Comparison of ENCODE assay signal across 19 cellular contexts in genomic region chr4:189304179-189304578, GRCh38.
A peak's percentile ranks its signal among the peaks of the same experiment; 100 is the strongest.
DNase-seq lines count a peak whose midpoint lies in the region; ATAC-seq and TF ChIP-seq lines count a peak whose summit lies in the region.
"Had no signal": no experiment of that assay in that cellular context is flagged by ENCODE, and none has a peak within 500 bp of the region (broad histone marks: within the 10 kb centered on the region; RNA-seq: fewer than 3 reads in every experiment).

No MANE protein-coding gene starts in this region.

- H2BK15ac ChIP-seq in IMR-90 (ENCODE audit: low read depth, low read length), result no peak overlapping the region

- H2BK5ac ChIP-seq in IMR-90 (ENCODE audit: low read depth, low read length, poor library complexity, severe bottlenecking), result peak overlapping the region; percentile 39

- no peak overlapping the region for H3K4me3 Mint-ChIP-seq in activated CD8-positive, alpha-beta T cell treated with anti-CD3 and anti-CD28 coated beads for 36 hours
- H3K4me3 Mint-ChIP-seq: B cell, IgD-negative memory B cell had no signal

- H4K8ac ChIP-seq in IMR-90 (ENCODE audit: low read depth in 2 of 2, low read length in 2 of 2), result no peak overlapping the region

- dilution Hi-C loops in IMR-90 (cut with HindIII; ENCODE audit: low sequenced_read_pairs, unreplicated experiment), result no loop called here

- no peak overlapping the region for H3K56ac ChIP-seq in IMR-90 (ENCODE audit: extremely low read depth, insufficient read depth, low read length)

- CTCF ChIA-PET in IMR-90 (lab: Yijun Ruan, JAX), result no interaction called here
- CTCF ChIA-PET in activated CD8-positive, alpha-beta T cell treated with anti-CD3 and anti-CD28 coated beads for 36 hours (lab: Charles Lee), result no interaction called here

- intact Hi-C loops in IMR-90 (cut with micrococcal nuclease) (no loop called here), esophagus muscularis mucosa (cut with DNase I) (no loop called here), left ventricle myocardium superior (cut with micrococcal nuclease) (no loop called here)
- intact Hi-C loops in activated CD8-positive, alpha-beta T cell treated with anti-CD3 and anti-CD28 coated beads for 36 hours (cut with micrococcal nuclease), result no loop called here

- no peak overlapping the region for H3K9ac ChIP-seq in IMR-90 (ENCODE audit: low read depth, low read length)

- DNase-seq in IMR-90 (peak; percentile 59), amniotic epithelial cell (ENCODE audit: low read depth) (peak; percentile 13), esophagus muscularis mucosa (ENCODE audit: extremely low spot score) (no peak), renal cortical epithelial cell (ENCODE audit: low read depth) (peak; percentile 30), left ventricle myocardium superior (no peak), substantia nigra (lab: John Stamatoyannopoulos, UW) (no peak)
- no peak for DNase-seq in activated CD8-positive, alpha-beta T cell treated with anti-CD3 and anti-CD28 coated beads for 36 hours
- DNase-seq: EL; GF-D8; MV-4-11; NCI-H1105 treated with DMSO at 0.1 percent for 48 hours; NCI-H226; NCI-H510A treated with DMSO at 0.1 percent for 48 hours; NCI-H748 treated with DMSO at 0.1 percent for 48 hours; NK-92 treated with Interleukin-12 subunit alpha and Interleukin-12 subunit beta, amount 100 ng/mL, for 24 hours had no signal

- no peaks in the 10 kb centered on the region for H3K36me3 Mint-ChIP-seq in activated CD8-positive, alpha-beta T cell treated with anti-CD3 and anti-CD28 coated beads for 36 hours (ENCODE audit: low read depth)
- H3K36me3 Mint-ChIP-seq: IgD-negative memory B cell had no signal

- no peaks in the 10 kb centered on the region for H3K79me1 ChIP-seq in IMR-90 (ENCODE audit: low read depth in 1 of 2, low read length in 2 of 2)

- H3K4me3 ChIP-seq in IMR-90 (ENCODE audit: insufficient read depth, low read depth, low read length), result no peak overlapping the region
- no peak overlapping the region for H3K4me3 ChIP-seq in esophagus muscularis mucosa

- TF ChIP-seq CTCF in IMR-90 (conservative IDR thresholded peaks at IDR 0.05; ENCODE audit: low read depth, low read length), result no peak
- no peak for TF ChIP-seq CTCF in esophagus muscularis mucosa (IDR thresholded peaks at IDR 0.05)
- no peak for TF ChIP-seq CTCF in activated CD8-positive, alpha-beta T cell treated with anti-CD3 and anti-CD28 coated beads for 36 hours (IDR thresholded peaks at IDR 0.05)

- no peaks in the 10 kb centered on the region for H4K20me1 ChIP-seq in IMR-90 (ENCODE audit: insufficient read depth, low read length)

- no peak for TF ChIP-seq EP300 in esophagus muscularis mucosa (IDR thresholded peaks at IDR 0.05)

- H3K27ac Mint-ChIP-seq in activated CD8-positive, alpha-beta T cell treated with anti-CD3 and anti-CD28 coated beads for 36 hours, result no peak overlapping the region
- H3K27ac Mint-ChIP-seq: B cell, IgD-negative memory B cell had no signal

- in situ Hi-C loops in IMR-90 (cut with MboI; ENCODE audit: low sequenced_read_pairs), result no loop called here

- no peak overlapping the region for H3K23ac ChIP-seq in IMR-90 (ENCODE audit: low read depth, low read length)

- no peak overlapping the region for H3K4me2 ChIP-seq in IMR-90 (ENCODE audit: low read depth, low read length)

- H3K36me3 ChIP-seq in IMR-90 (ENCODE audit: control insufficient read depth, insufficient read depth, low read length), result no peaks in the 10 kb centered on the region
- no peaks in the 10 kb centered on the region for H3K36me3 ChIP-seq in esophagus muscularis mucosa

- H3K9me3 ChIP-seq in IMR-90 (ENCODE audit: control insufficient read depth, insufficient read depth, low read length) (no peaks in the 10 kb centered on the region), esophagus muscularis mucosa (no peaks in the 10 kb centered on the region)

- POLR2A ChIA-PET in IMR-90 (lab: Charles Lee; ENCODE audit: unreplicated experiment), result no interaction called here
- POLR2A ChIA-PET in activated CD8-positive, alpha-beta T cell treated with anti-CD3 and anti-CD28 coated beads for 36 hours (lab: Charles Lee), result no interaction called here

- ATAC-seq in IMR-90 (ENCODE audit: low read depth) (peak; percentile 53), left ventricle myocardium superior (no peak)
- no peak for ATAC-seq in activated CD4-positive, CD25-positive, alpha-beta regulatory T cell treated with anti-CD3 and anti-CD28 coated beads, Interleukin-2, amount 50 U/mL, for 24 hours
- ATAC-seq in activated CD8-positive, alpha-beta T cell treated with anti-CD3 and anti-CD28 coated beads for 36 hours, result no peak
- ATAC-seq: HCT116 had no signal

- H2AK9ac ChIP-seq in IMR-90 (replicated peaks; ENCODE audit: low read depth, low read length, poor library complexity), result no peak overlapping the region

- no peak for TF ChIP-seq RAD21 in IMR-90 (IDR thresholded peaks at IDR 0.05; ENCODE audit: low read length)

- H3K4me1 Mint-ChIP-seq in activated CD8-positive, alpha-beta T cell treated with anti-CD3 and anti-CD28 coated beads for 36 hours (ENCODE audit: low read depth), result no peaks in the 10 kb centered on the region
- H3K4me1 Mint-ChIP-seq: B cell, IgD-negative memory B cell had no signal

- H3K27me3 ChIP-seq in IMR-90 (ENCODE audit: control insufficient read depth, insufficient read depth, low read length) (no peaks in the 10 kb centered on the region), esophagus muscularis mucosa (no peaks in the 10 kb centered on the region)

- H4K91ac ChIP-seq in IMR-90 (ENCODE audit: insufficient read depth, low read depth, low read length), result no peak overlapping the region

- no peaks in the 10 kb centered on the region for H3K9me3 Mint-ChIP-seq in activated CD8-positive, alpha-beta T cell treated with anti-CD3 and anti-CD28 coated beads for 36 hours

- no peak overlapping the region for H2AFZ ChIP-seq in IMR-90 (replicated peaks; ENCODE audit: low read length, poor library complexity)

- H3K27me3 Mint-ChIP-seq in activated CD8-positive, alpha-beta T cell treated with anti-CD3 and anti-CD28 coated beads for 36 hours, result no peaks in the 10 kb centered on the region
- H3K27me3 Mint-ChIP-seq: B cell, IgD-negative memory B cell had no signal

- no peak overlapping the region for H2BK120ac ChIP-seq in IMR-90 (ENCODE audit: low read depth, low read length)

- H4K5ac ChIP-seq in IMR-90 (ENCODE audit: low read depth, low read length), result no peak overlapping the region

- H2BK20ac ChIP-seq in IMR-90 (ENCODE audit: low read depth, low read length), result no peak overlapping the region

- no peaks in the 10 kb centered on the region for H3K9me1 ChIP-seq in IMR-90 (ENCODE audit: insufficient read depth, low read length)

- no peak overlapping the region for H3K14ac ChIP-seq in IMR-90 (replicated peaks; ENCODE audit: low read depth, low read length)

- no peak overlapping the region for H3K18ac ChIP-seq in IMR-90 (ENCODE audit: low read depth, low read length)

- H3K27ac ChIP-seq in IMR-90 (ENCODE audit: insufficient read depth, low read length), result no peak overlapping the region
- H3K27ac ChIP-seq in esophagus muscularis mucosa (replicated peaks in 1 of 4), result peak overlapping the region; percentile 11 to 67 (median 56)
- H3K27ac ChIP-seq in substantia nigra (ENCODE audit: low read depth, low read length, poor library complexity, severe bottlenecking), result no peak overlapping the region

- no peak overlapping the region for H2AK5ac ChIP-seq in IMR-90 (ENCODE audit: low read depth, low read length)

- no CpG with 5 or more reads among the region's 2 CpGs for WGBS in IMR-90 (ENCODE audit: extremely low coverage in 2 of 2, insufficient read length in 1 of 2), 2 experiments
- WGBS in esophagus muscularis mucosa, result 40% methylated on average over 2 of the region's 2 CpGs

- BruUV-seq in IMR-90 (replicated peaks; lab: Mats Ljungman, UMichigan), result no TSS peak

- no peak overlapping the region for H3K4ac ChIP-seq in IMR-90 (ENCODE audit: low read depth, low read length)

- no peak for TF ChIP-seq POLR2A in IMR-90 (IDR thresholded peaks at IDR 0.05; ENCODE audit: low read depth, low read length)
- no peak for TF ChIP-seq POLR2A in esophagus muscularis mucosa (IDR thresholded peaks at IDR 0.05; ENCODE audit: low read depth)

- no peaks in the 10 kb centered on the region for H3K4me1 ChIP-seq in IMR-90 (ENCODE audit: control insufficient read depth, insufficient read depth, low read length)
- peaks cover 10 to 24% (median 19%) of the 10 kb centered on the region in 4 donors for H3K4me1 ChIP-seq in esophagus muscularis mucosa

TF ChIP-seq in IMR-90, 13 proteins besides CTCF, POLR2A, EP300 and RAD21:
- TF ChIP-seq SMC3 (IDR thresholded peaks at IDR 0.05; ENCODE audit: low read depth, low read length) (no peak), FOS (IDR thresholded peaks at IDR 0.05; ENCODE audit: low read depth, low read length) (no peak), CHD1 (IDR thresholded peaks at IDR 0.05; ENCODE audit: low read depth, low read length) (no peak), CEBPB (IDR thresholded peaks at IDR 0.05; ENCODE audit: low read depth, low read length) (no peak; the same call in 1 of the 2 replicates), RFX5 (IDR thresholded peaks at IDR 0.05; ENCODE audit: low read depth, low read length) (no peak), ELK1 (IDR thresholded peaks at IDR 0.05; ENCODE audit: borderline replicate concordance, low read depth, low read length) (no peak), USF2 (IDR thresholded peaks at IDR 0.05; ENCODE audit: low read depth, low read length) (no peak), MAZ (IDR thresholded peaks at IDR 0.05; ENCODE audit: borderline replicate concordance, low read depth, low read length) (no peak), NFE2L2 (IDR thresholded peaks at IDR 0.05; ENCODE audit: low read depth, low read length) (no peak), RCOR1 (IDR thresholded peaks at IDR 0.05; ENCODE audit: insufficient replicate concordance, low read length) (no peak)
TF ChIP-seq in IMR-90: peak in this region for 0.

Comparison
In these comparisons a context has a peak if more than half of its experiments do, and no peak if none do; other contexts are left out.
1. DNase-seq: peak in IMR-90 (single experiment), amniotic epithelial cell (single experiment) and renal cortical epithelial cell (single experiment); none in esophagus muscularis mucosa (single experiment), left ventricle myocardium superior (single experiment), activated CD8-positive, alpha-beta T cell treated with anti-CD3 and anti-CD28 coated beads for 36 hours (single experiment) and substantia nigra (0 of 49).
2. H3K27ac ChIP-seq: peak in esophagus muscularis mucosa (4 of 4); none in IMR-90 (single experiment) and substantia nigra (single experiment).